ENCODE assay signal across 10 cellular contexts in the genomic region with DNA sequence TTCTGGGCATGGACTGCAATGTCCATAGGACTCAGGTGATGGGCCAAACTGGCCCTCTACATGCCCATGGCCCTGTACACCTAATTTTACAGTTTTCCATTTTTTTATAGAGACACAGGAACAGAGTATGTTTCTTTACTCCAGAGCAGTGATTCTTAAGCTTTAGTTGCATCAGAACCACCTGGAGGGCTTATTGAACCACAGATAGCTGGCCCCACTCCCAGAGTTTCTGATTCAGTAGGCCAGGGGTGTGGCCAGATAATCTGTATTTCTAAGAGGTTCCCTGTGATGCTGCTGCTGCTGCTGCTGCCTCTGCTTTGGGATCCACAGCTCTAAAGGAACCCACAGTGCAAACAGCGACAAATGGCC. TPM values are rescaled to one million over a fixed set of nuclear protein-coding genes. Genes with fewer than 3 reads are reported as not detected.
DNase-seq lines count a peak whose midpoint lies in the region; ATAC-seq and TF ChIP-seq lines count a peak whose summit lies in the region.
"Had no signal": no experiment of that assay in that cellular context is flagged by ENCODE, and none has a peak within 500 bp of the region (broad histone marks: within the 10 kb centered on the region; RNA-seq: fewer than 3 reads in every experiment).

No MANE protein-coding gene starts in this region.

- no peak for TF ChIP-seq CTCF in brain microvascular endothelial cell (IDR thresholded peaks at IDR 0.05; ENCODE audit: low read depth, low read length, missing control alignments)

- H3K27me3 ChIP-seq in brain microvascular endothelial cell (replicated peaks), result no peaks in the 10 kb centered on the region

- H3K27ac ChIP-seq in brain microvascular endothelial cell, result peak overlapping the region; percentile 97

- ATAC-seq in GM19467 (IDR thresholded peaks at IDR 0.05; ENCODE audit: unreplicated experiment) (no peak), GM19324 (IDR thresholded peaks at IDR 0.05; ENCODE audit: low FRiP score, unreplicated experiment) (no peak)

- in situ Hi-C loops in brain microvascular endothelial cell (cut with HindIII; ENCODE audit: low pct_ligation_motif_present, low sequenced_read_pairs), result no loop called here

- peak overlapping the region; percentile 12 for H3K4me3 ChIP-seq in brain microvascular endothelial cell (ENCODE audit: low read depth, low read length)
- H3K4me3 ChIP-seq: A549 had no signal

- peak; percentile 28 for DNase-seq in NCI-H2227 (lab: John Stamatoyannopoulos, UW; ENCODE audit: unreplicated experiment)
- no peak for DNase-seq in NCI-H2227 treated with DMSO at 0.1 percent for 48 hours (lab: John Stamatoyannopoulos, UW)
- peak; percentile 86 for DNase-seq in NCI-H1105 (lab: John Stamatoyannopoulos, UW)
- DNase-seq in brain microvascular endothelial cell, result peak; percentile 91
- DNase-seq in myocyte (ENCODE audit: low read depth), result peak; percentile 60
- DNase-seq in CD1c-positive myeloid dendritic cell (ENCODE audit: extremely low spot score), result no peak

- H3K36me3 ChIP-seq in brain microvascular endothelial cell (replicated peaks), result no peaks in the 10 kb centered on the region

RNA-seq across cellular contexts. Expression of a gene that starts 5.1 kb away (rescaled TPM):
- total RNA-seq in myocyte, result 8.9 and 9.6 TPM in 2 replicates
- polyA plus RNA-seq in myocyte (2012), result 84.1 TPM
- total RNA-seq: T-helper 2 cell treated with Interferon-gamma antibody and Interleukin-4, amounts not matched to agents 100 ng/mL and 5 ng/mL, for 36 hours had no signal

RNA-seq across cellular contexts. Expression of a gene that starts 58.1 kb away (rescaled TPM):
- total RNA-seq in myocyte, result 0.78 and 0.94 TPM in 2 replicates
- not detected for polyA plus RNA-seq in myocyte (2012)
- total RNA-seq: T-helper 2 cell treated with Interferon-gamma antibody and Interleukin-4, amounts not matched to agents 100 ng/mL and 5 ng/mL, for 36 hours had no signal
- polyA plus RNA-seq: A549 had no signal

Comparison
In these comparisons a context has a peak if more than half of its experiments do, and no peak if none do; other contexts are left out.
1. DNase-seq: peak in NCI-H2227 (single experiment), NCI-H1105 (single experiment), brain microvascular endothelial cell (single experiment) and myocyte (single experiment); none in NCI-H2227 treated with DMSO at 0.1 percent for 48 hours (single experiment) and CD1c-positive myeloid dendritic cell (single experiment).